15 cellular contexts compared by ENCODE assay signal in the genomic region with DNA sequence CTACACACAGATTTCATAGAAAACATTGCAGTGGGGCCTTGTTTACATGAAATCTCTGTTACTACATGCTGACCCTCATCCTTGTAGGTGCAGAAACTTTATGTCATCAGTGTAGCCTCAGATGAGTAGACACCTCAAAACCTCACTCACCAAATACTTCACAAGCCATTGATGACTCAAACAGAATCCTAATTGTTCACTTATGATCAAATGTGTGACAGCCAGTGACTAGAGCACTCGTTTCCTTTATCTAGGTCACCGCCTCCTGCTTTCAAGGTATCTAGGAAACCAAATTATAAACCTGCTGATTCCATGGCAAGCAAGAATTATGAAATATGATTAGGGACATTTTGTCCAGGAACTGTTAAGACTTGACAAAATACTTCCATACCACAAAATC.
A peak's percentile ranks its signal among the peaks of the same experiment; 100 is the strongest.
DNase-seq lines count a peak whose midpoint lies in the region; ATAC-seq and TF ChIP-seq lines count a peak whose summit lies in the region.
"Had no signal": no experiment of that assay in that cellular context is flagged by ENCODE, and none has a peak within 500 bp of the region (broad histone marks: within the 10 kb centered on the region; RNA-seq: fewer than 3 reads in every experiment).

No MANE protein-coding gene starts in this region.

- H3K36me3 ChIP-seq in BE2C (no peaks in the 10 kb centered on the region), neuronal stem cell (replicated peaks in 1 of 2; ENCODE audit: control insufficient read depth in 2 of 2, insufficient read depth in 2 of 2, low read length in 2 of 2) (no peaks in the 10 kb centered on the region), left ventricle myocardium inferior (no peaks in the 10 kb centered on the region)
- H3K36me3 ChIP-seq: right lobe of liver, suprapubic skin had no signal

- no peak overlapping the region for H3K4me2 ChIP-seq in neuronal stem cell (ENCODE audit: insufficient read depth, low read length, poor library complexity, severe bottlenecking)

- DNase-seq in HCEC 1CT (peak; percentile 37), foreskin keratinocyte (peak; percentile 43 to 70), BE2C (no peak), T-cell (no peak), neuronal stem cell (ENCODE audit: low spot score) (no peak), left ventricle myocardium inferior (no peak)
- DNase-seq: activated CD4-positive, alpha-beta T cell treated with anti-CD3 and anti-CD28 coated beads for 1 hour; activated effector memory CD4-positive, alpha-beta T cell treated with anti-CD3 and anti-CD28 coated beads, Interleukin-2, amount 50 U/mL, for 16 hours; CD4-positive, alpha-beta T cell; cerebellar nuclear complex; NCI-H1436; right lobe of liver had no signal

- peaks cover 4 to 8% of the 10 kb centered on the region in 2 donors for H3K27me3 Mint-ChIP-seq in T-cell

- H3K79me1 ChIP-seq in neuronal stem cell (ENCODE audit: low read depth, low read length) = no peaks in the 10 kb centered on the region

- no peaks in the 10 kb centered on the region for H3K4me1 Mint-ChIP-seq in T-cell

- H3K27ac ChIP-seq in foreskin keratinocyte (no peak overlapping the region), neuronal stem cell (replicated peaks; ENCODE audit: low read length) (no peak overlapping the region), left ventricle myocardium inferior (replicated peaks) (no peak overlapping the region)
- H3K27ac ChIP-seq: right lobe of liver, suprapubic skin had no signal

- H3K4me3 ChIP-seq in BE2C (ENCODE audit: low read depth, low read length) = no peak overlapping the region
- no peak overlapping the region for H3K4me3 ChIP-seq in neuronal stem cell (ENCODE audit: low read length in 2 of 2)
- H3K4me3 ChIP-seq in left ventricle myocardium inferior = no peak overlapping the region
- H3K4me3 ChIP-seq: right lobe of liver, suprapubic skin had no signal

- no peak for TF ChIP-seq CTCF in foreskin keratinocyte (conservative IDR thresholded peaks at IDR 0.05)
- TF ChIP-seq CTCF in BE2C (IDR thresholded peaks at IDR 0.05; ENCODE audit: low read depth, low read length) = no peak
- no peak for TF ChIP-seq CTCF in left ventricle myocardium inferior (IDR thresholded peaks at IDR 0.05; ENCODE audit: borderline replicate concordance)

- no peak overlapping the region for H2BK120ac ChIP-seq in neuronal stem cell (ENCODE audit: low read depth, low read length)

- no peak overlapping the region for H3K23ac ChIP-seq in neuronal stem cell (ENCODE audit: low read depth, low read length, poor library complexity)

- peak; percentile 98 for ATAC-seq in GM18907 (IDR thresholded peaks at IDR 0.05; ENCODE audit: unreplicated experiment)
- peak; percentile 90 for ATAC-seq in HG03457 (IDR thresholded peaks at IDR 0.05; ENCODE audit: unreplicated experiment)
- ATAC-seq in foreskin keratinocyte = peak; percentile 85
- ATAC-seq in T-cell (replicated peaks in 1 of 4) = no peak
- ATAC-seq: right lobe of liver had no signal

- intact Hi-C loops in left ventricle myocardium inferior (cut with micrococcal nuclease) = no loop called here

- H4K91ac ChIP-seq in neuronal stem cell (ENCODE audit: low read depth, low read length, poor library complexity) = no peak overlapping the region

- H3K27me3 ChIP-seq in foreskin keratinocyte = no peaks in the 10 kb centered on the region
- H3K27me3 ChIP-seq in BE2C = no peaks in the 10 kb centered on the region
- H3K27me3 ChIP-seq in neuronal stem cell (ENCODE audit: control insufficient read depth in 3 of 3, insufficient read depth in 3 of 3, low read depth in 1 of 3, low read length in 3 of 3) = no peaks in the 10 kb centered on the region
- H3K27me3 ChIP-seq in left ventricle myocardium inferior (ENCODE audit: low read depth) = no peaks in the 10 kb centered on the region
- H3K27me3 ChIP-seq: right lobe of liver, suprapubic skin had no signal

- no peaks in the 10 kb centered on the region for H3K36me3 Mint-ChIP-seq in T-cell

- H2BK5ac ChIP-seq in neuronal stem cell (ENCODE audit: low read length) = no peak overlapping the region

- no peak overlapping the region for H3K14ac ChIP-seq in neuronal stem cell (ENCODE audit: low read length)

- no peak overlapping the region for H2BK15ac ChIP-seq in neuronal stem cell (ENCODE audit: low read length)

- H3K9me3 ChIP-seq in BE2C (no peaks in the 10 kb centered on the region), neuronal stem cell (replicated peaks in 1 of 2; ENCODE audit: control insufficient read depth in 2 of 2, insufficient read depth in 1 of 2, low read depth in 1 of 2, low read length in 2 of 2) (no peaks in the 10 kb centered on the region), left ventricle myocardium inferior (replicated peaks) (no peaks in the 10 kb centered on the region)
- H3K9me3 ChIP-seq: right lobe of liver, suprapubic skin had no signal

- H3K4me3 Mint-ChIP-seq in T-cell = no peak overlapping the region
- H3K4me3 Mint-ChIP-seq: CD4-positive, alpha-beta T cell had no signal

- H3K18ac ChIP-seq in neuronal stem cell (ENCODE audit: low read length) = no peak overlapping the region

- H3K27ac Mint-ChIP-seq in T-cell = no peak overlapping the region
- H3K27ac Mint-ChIP-seq: CD4-positive, alpha-beta T cell had no signal

- no CpG with 5 or more reads among the region's 2 CpGs for WGBS in neuronal stem cell (ENCODE audit: extremely low coverage in 2 of 2, insufficient read length in 2 of 2, insufficient replicate concordance in 1 of 2), 2 donors

- H2AK5ac ChIP-seq in neuronal stem cell (ENCODE audit: low read depth, low read length) = no peak overlapping the region

- H3K9me3 Mint-ChIP-seq in T-cell = no peaks in the 10 kb centered on the region
- H3K9me3 Mint-ChIP-seq: CD4-positive, alpha-beta T cell had no signal

- H4K8ac ChIP-seq in neuronal stem cell (ENCODE audit: low read depth, low read length) = no peak overlapping the region

- H3K4ac ChIP-seq in neuronal stem cell (ENCODE audit: low read length) = no peak overlapping the region

- H3K4me1 ChIP-seq in foreskin keratinocyte = peaks cover 8% of the 10 kb centered on the region
- H3K4me1 ChIP-seq in BE2C = no peaks in the 10 kb centered on the region
- peaks cover 0 to 4% of the 10 kb centered on the region in 2 donors for H3K4me1 ChIP-seq in neuronal stem cell (ENCODE audit: control insufficient read depth in 2 of 2, insufficient read depth in 1 of 2, low read depth in 1 of 2, low read length in 2 of 2)
- H3K4me1 ChIP-seq in left ventricle myocardium inferior = no peaks in the 10 kb centered on the region
- H3K4me1 ChIP-seq: right lobe of liver, suprapubic skin had no signal

- H3K9ac ChIP-seq in neuronal stem cell (ENCODE audit: low read depth, low read length, poor library complexity) = no peak overlapping the region

- H2AFZ ChIP-seq in neuronal stem cell (ENCODE audit: low read length) = no peak overlapping the region

- POLR2A ChIA-PET in T-cell (lab: Charles Lee) = no interaction called here

- no peak overlapping the region for H2BK12ac ChIP-seq in neuronal stem cell (ENCODE audit: low read length)

- CTCF ChIA-PET in T-cell (lab: Charles Lee) = no interaction called here

Comparison
In these comparisons a context has a peak if more than half of its experiments do, and no peak if none do; other contexts are left out.
1. ATAC-seq: peak in GM18907 (single experiment), HG03457 (single experiment) and foreskin keratinocyte (single experiment); none in T-cell (0 of 4).
2. DNase-seq: peak in HCEC 1CT (single experiment) and foreskin keratinocyte (2 of 2); none in BE2C (single experiment), T-cell (0 of 34), neuronal stem cell (single experiment) and left ventricle myocardium inferior (single experiment).